8 cellular contexts compared by ENCODE assay signal in the genomic region with DNA sequence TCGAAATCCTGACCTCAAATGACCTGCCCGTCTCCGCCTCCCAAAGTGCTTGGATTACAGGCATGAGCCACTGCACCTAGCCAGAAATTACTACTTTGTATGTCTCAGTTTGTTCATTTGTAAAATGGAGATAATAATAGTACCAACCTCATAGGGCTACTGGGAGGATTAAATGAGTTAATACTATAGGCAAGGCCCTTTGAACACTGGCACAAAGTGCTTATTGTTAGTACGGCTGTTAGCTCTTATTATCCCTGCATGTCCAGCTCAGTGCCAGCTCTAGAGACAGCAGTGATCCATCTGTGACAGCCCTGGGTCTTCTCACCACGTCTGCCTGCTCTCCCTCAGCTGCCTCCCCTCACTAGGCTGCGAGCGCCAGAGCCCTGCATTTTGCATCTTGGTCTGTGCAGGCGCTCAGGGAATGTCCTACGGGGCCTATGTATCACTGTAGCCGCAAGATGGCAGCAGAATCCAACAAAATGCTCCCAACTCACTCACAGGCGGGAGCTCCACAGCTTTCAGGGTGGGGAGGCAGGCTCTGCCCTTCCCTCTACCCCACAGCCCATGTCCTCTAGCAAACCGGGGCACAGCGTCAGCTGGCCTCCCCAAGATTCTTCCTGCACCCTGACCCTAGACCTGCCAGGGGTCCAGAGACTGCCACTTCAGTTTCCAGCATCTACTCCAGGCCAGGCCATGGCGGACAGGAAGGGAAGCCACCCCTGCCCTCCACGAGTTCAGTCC. TPM values are rescaled to one million over a fixed set of nuclear protein-coding genes. Genes with fewer than 3 reads are reported as not detected.
DNase-seq lines count a peak whose midpoint lies in the region; ATAC-seq and TF ChIP-seq lines count a peak whose summit lies in the region.

No MANE protein-coding gene starts in this region.

- no peak for TF ChIP-seq POLR2A in body of pancreas (IDR thresholded peaks at IDR 0.05)

- TF ChIP-seq CTCF in body of pancreas (IDR thresholded peaks at IDR 0.05), result peak; percentile 60 to 83 (median 74)

- no peaks in the 10 kb centered on the region for H3K9me3 ChIP-seq in body of pancreas

- no peaks in the 10 kb centered on the region for H3K36me3 ChIP-seq in body of pancreas (replicated peaks in 1 of 2; ENCODE audit: insufficient read depth in 1 of 2, low read depth in 2 of 2)

- no peaks in the 10 kb centered on the region for H3K27me3 ChIP-seq in body of pancreas

- intact Hi-C loops in body of pancreas (cut with DNase I), result loop anchor here (10.0 kb wide), 1 partner anchor 249 kb away; a partner anchor contains a TSS

- H3K4me1 ChIP-seq in body of pancreas, result no peaks in the 10 kb centered on the region

- H3K4me3 ChIP-seq in body of pancreas, result no peak overlapping the region

- WGBS in body of pancreas, 2 donors, result 24 to 50% methylated on average over 9 to 15 of the region's 15 CpGs

- H3K27ac ChIP-seq in body of pancreas, result no peak overlapping the region

- ATAC-seq in GM18498 (IDR thresholded peaks at IDR 0.05; ENCODE audit: unreplicated experiment), result peak; percentile 92
- peak; percentile 86 for ATAC-seq in HG02870 (IDR thresholded peaks at IDR 0.05; ENCODE audit: unreplicated experiment)
- ATAC-seq in body of pancreas, result peak; percentile 83

- DNase-seq in A172 (ENCODE audit: low spot score), result peak; percentile 73
- DNase-seq in NCI-H1694 (lab: John Stamatoyannopoulos, UW), result peak; percentile 71
- peak; percentile 74 for DNase-seq in UCSD-AML1 (lab: John Stamatoyannopoulos, UW; ENCODE audit: unreplicated experiment)
- peak; percentile 74 to 80 (median 76) for DNase-seq in body of pancreas
- DNase-seq in iPS-NIHi7 (ENCODE audit: extremely low spot score), result peak; percentile 90
- DNase-seq in stimulated activated CD4-positive, alpha-beta T cell treated with anti-CD3 and anti-CD28 coated beads, Interleukin-15, amount 100 ng/mL, for 48 hours (ENCODE audit: low read depth in 2 of 2), result peak; percentile 56 to 73

RNA-seq across cellular contexts. Expression of a gene that starts 17.7 kb away (rescaled TPM):
- 3.1 and 3.5 TPM in 2 replicates for total RNA-seq in A172 (2014; rRNA removed; shearing (Covaris generic))
- total RNA-seq in body of pancreas, result 10 to 100 TPM in 1 of 2 donors, 1 to 10 TPM in 1; 7.3 to 11.9 TPM
